Comparison of ENCODE assay signal across 21 cellular contexts in genomic region chr1:5981009-5981380, GRCh38. TPM values are rescaled to one million over a fixed set of nuclear protein-coding genes. Genes with fewer than 3 reads are reported as not detected.
DNase-seq lines count a peak whose midpoint lies in the region; ATAC-seq and TF ChIP-seq lines count a peak whose summit lies in the region.
"Had no signal": no experiment of that assay in that cellular context is flagged by ENCODE, and none has a peak within 500 bp of the region (broad histone marks: within the 10 kb centered on the region; RNA-seq: fewer than 3 reads in every experiment).

No MANE protein-coding gene starts in this region.

- H4K8ac ChIP-seq in mesenchymal stem cell (ENCODE audit: low read length) = peak overlapping the region; percentile 86

- H3K27ac ChIP-seq in A673 (ENCODE audit: low read depth, low read length, poor library complexity, severe bottlenecking) (peak overlapping the region; percentile 70), mesenchymal stem cell (ENCODE audit: low read length, poor library complexity, severe bottlenecking) (no peak overlapping the region)
- H3K27ac ChIP-seq: cardiac muscle cell, psoas muscle, tibial artery had no signal

- H3K4me1 Mint-ChIP-seq in brain = peaks cover 15% of the 10 kb centered on the region
- peaks cover 32% of the 10 kb centered on the region for H3K4me1 Mint-ChIP-seq in T-helper 2 cell treated with Interferon-gamma antibody and Interleukin-4, amounts not matched to agents 5 μg/mL and 100 μg/mL, for 36 hours (ENCODE audit: low read depth)

- H3K4ac ChIP-seq in mesenchymal stem cell (ENCODE audit: low read depth in 1 of 2, low read length in 2 of 2) = no peak overlapping the region

- H3K27ac Mint-ChIP-seq in brain = peak overlapping the region in 3 of 5 experiments; percentile 54 to 81 (median 61)
- H3K27ac Mint-ChIP-seq in T-helper 2 cell treated with Interferon-gamma antibody and Interleukin-4, amounts not matched to agents 5 μg/mL and 100 μg/mL, for 36 hours = no peak overlapping the region
- H3K27ac Mint-ChIP-seq: activated CD4-positive, alpha-beta T cell treated with anti-CD3 and anti-CD28 coated beads, Interleukin-2, amount 10 ng/mL, durations not matched to agents 7 days and 5 days; mesothelial cell of epicardium had no signal

- peak overlapping the region in 1 of 2 experiments; percentile 49 for H2BK12ac ChIP-seq in mesenchymal stem cell (ENCODE audit: low read length in 2 of 2)

- ATAC-seq in HG03565 (IDR thresholded peaks at IDR 0.05; ENCODE audit: unreplicated experiment) = no peak

- no peak overlapping the region for H2BK120ac ChIP-seq in mesenchymal stem cell (ENCODE audit: low read depth, low read length)

- H2AK5ac ChIP-seq in mesenchymal stem cell (ENCODE audit: low read length, severe bottlenecking) = no peak overlapping the region

- POLR2A ChIA-PET in A673 (lab: Charles Lee; ENCODE audit: low non-redundant PET) = interaction anchor here (1.1 kb wide), 1 partner anchor 12 kb away, joined by 3 read pairs; no protein-coding TSS in a partner anchor

- no peak overlapping the region for H3K9ac ChIP-seq in mesenchymal stem cell (ENCODE audit: low read length)

- H3K9me3 ChIP-seq in A673 (ENCODE audit: low read depth, low read length, poor library complexity, severe bottlenecking) (no peaks in the 10 kb centered on the region), mesenchymal stem cell (ENCODE audit: control insufficient read depth, low read length) (no peaks in the 10 kb centered on the region)
- H3K9me3 ChIP-seq: psoas muscle, tibial artery had no signal

- H3K23ac ChIP-seq in mesenchymal stem cell (ENCODE audit: low read length in 2 of 2) = no peak overlapping the region

- no peak overlapping the region for H3K4me2 ChIP-seq in mesenchymal stem cell (ENCODE audit: low read length, poor library complexity, severe bottlenecking)

- H2AFZ ChIP-seq in mesenchymal stem cell (ENCODE audit: low read depth, low read length) = no peak overlapping the region

- peak overlapping the region; percentile 2 to 73 for H3K18ac ChIP-seq in mesenchymal stem cell (ENCODE audit: low read depth in 1 of 2, low read length in 2 of 2)

- peaks cover 7% of the 10 kb centered on the region for H3K36me3 ChIP-seq in A673 (ENCODE audit: insufficient read depth, low read length, poor library complexity, severe bottlenecking)
- no peaks in the 10 kb centered on the region; the same call in 1 of the 2 replicates for H3K36me3 ChIP-seq in H7 (replicated peaks; ENCODE audit: control insufficient read depth, insufficient read depth, low read length)
- peaks cover 20 to 21% of the 10 kb centered on the region in 2 experiments for H3K36me3 ChIP-seq in mesenchymal stem cell (ENCODE audit: control insufficient read depth in 1 of 2, insufficient read depth in 2 of 2, low read depth in 1 of 2, low read length in 2 of 2)
- H3K36me3 ChIP-seq: cardiac muscle cell had no signal

- H3K14ac ChIP-seq in mesenchymal stem cell (ENCODE audit: low read length in 2 of 2) = no peak overlapping the region

- CTCF ChIA-PET in A673 (lab: Charles Lee) = no interaction called here

- WGBS in mesenchymal stem cell = 57% methylated on average over 8 of the region's 8 CpGs

- peaks cover 31% of the 10 kb centered on the region for H3K36me3 Mint-ChIP-seq in brain
- H3K36me3 Mint-ChIP-seq in T-helper 2 cell treated with Interferon-gamma antibody and Interleukin-4, amounts not matched to agents 5 μg/mL and 100 μg/mL, for 36 hours (ENCODE audit: low read depth) = peaks cover 15% of the 10 kb centered on the region

- no peaks in the 10 kb centered on the region for H3K27me3 Mint-ChIP-seq in brain
- H3K27me3 Mint-ChIP-seq in T-helper 2 cell treated with Interferon-gamma antibody and Interleukin-4, amounts not matched to agents 5 μg/mL and 100 μg/mL, for 36 hours (ENCODE audit: low read depth) = no peaks in the 10 kb centered on the region
- H3K27me3 Mint-ChIP-seq: activated CD4-positive, alpha-beta T cell treated with anti-CD3 and anti-CD28 coated beads, Interleukin-2, amount 10 ng/mL, durations not matched to agents 7 days and 5 days; CD4-positive, CD25-positive, alpha-beta regulatory T cell had no signal

- TF ChIP-seq CTCF in A673 (conservative IDR thresholded peaks at IDR 0.05; ENCODE audit: low read depth, low read length) (no peak), brain (conservative IDR thresholded peaks at IDR 0.05) (no peak)

- H3K4me3 ChIP-seq in A673 (ENCODE audit: low read depth, low read length, poor library complexity, severe bottlenecking) = no peak overlapping the region
- peak overlapping the region; percentile 20; the same call in 1 of the 2 replicates for H3K4me3 ChIP-seq in H7 (ENCODE audit: insufficient read depth, low read depth, low read length)
- H3K4me3 ChIP-seq in mesenchymal stem cell (ENCODE audit: insufficient read depth in 1 of 2, low read depth in 1 of 2, low read length in 2 of 2) = no peak overlapping the region
- H3K4me3 ChIP-seq: cardiac muscle cell, psoas muscle, tibial artery had no signal

- no peaks in the 10 kb centered on the region for H3K9me3 Mint-ChIP-seq in brain
- no peaks in the 10 kb centered on the region for H3K9me3 Mint-ChIP-seq in T-helper 2 cell treated with Interferon-gamma antibody and Interleukin-4, amounts not matched to agents 5 μg/mL and 100 μg/mL, for 36 hours
- H3K9me3 Mint-ChIP-seq: activated CD4-positive, alpha-beta T cell treated with anti-CD3 and anti-CD28 coated beads, Interleukin-2, amount 10 ng/mL, durations not matched to agents 7 days and 5 days; CD4-positive, CD25-positive, alpha-beta regulatory T cell; mesothelial cell of epicardium; neural crest cell had no signal

- no peak for DNase-seq in A673 (ENCODE audit: low spot score)
- no peak for DNase-seq in H7
- no peak for DNase-seq in mesenchymal stem cell
- DNase-seq in activated T-cell treated with anti-CD3 and anti-CD28 coated beads for 4 hours = no peak
- DNase-seq in T-helper 2 cell treated with Interferon-gamma antibody and Interleukin-4, amounts not matched to agents 5 μg/mL and 100 μg/mL, for 36 hours (ENCODE audit: low spot score) = no peak
- DNase-seq in anterior cingulate cortex (lab: John Stamatoyannopoulos, UW) = no peak
- DNase-seq: activated CD4-positive, alpha-beta T cell treated with anti-CD3 and anti-CD28 coated beads, Interleukin-2, amount 10 ng/mL, durations not matched to agents 7 days and 5 days; activated gamma-delta T cell; CD4-positive, CD25-positive, alpha-beta regulatory T cell; DMS 273 treated with DMSO at 0.1 percent for 48 hours; foreskin melanocyte; NCI-H1105 treated with DMSO at 0.1 percent for 48 hours; NCI-H2107; stimulated activated naive CD4-positive, alpha-beta T cell treated with Interleukin-2 at 50 U/mL for 16 hours had no signal

- intact Hi-C loops in A673 (cut with micrococcal nuclease; ENCODE audit: unreplicated experiment) = no loop called here

- no TSS peak for BruUV-seq in A673 (replicated peaks; lab: Mats Ljungman, UMichigan)

- H3K27me3 ChIP-seq in A673 (replicated peaks; ENCODE audit: insufficient read depth, low read depth, low read length, poor library complexity) = no peaks in the 10 kb centered on the region
- H3K27me3 ChIP-seq in H7 (ENCODE audit: control insufficient read depth, insufficient read depth, low read length) = no peaks in the 10 kb centered on the region
- no peaks in the 10 kb centered on the region for H3K27me3 ChIP-seq in mesenchymal stem cell (ENCODE audit: control insufficient read depth in 1 of 2, insufficient read depth in 1 of 2, low read length in 2 of 2)
- H3K27me3 ChIP-seq: cardiac muscle cell, tibial artery had no signal

- no peak overlapping the region for H4K91ac ChIP-seq in mesenchymal stem cell (ENCODE audit: low read length)

- no peak overlapping the region for H2BK5ac ChIP-seq in mesenchymal stem cell (ENCODE audit: low read depth, low read length, poor library complexity, severe bottlenecking)

- no peak overlapping the region for H3K4me3 Mint-ChIP-seq in brain
- no peak overlapping the region for H3K4me3 Mint-ChIP-seq in T-helper 2 cell treated with Interferon-gamma antibody and Interleukin-4, amounts not matched to agents 5 μg/mL and 100 μg/mL, for 36 hours
- H3K4me3 Mint-ChIP-seq: activated CD4-positive, alpha-beta T cell treated with anti-CD3 and anti-CD28 coated beads, Interleukin-2, amount 10 ng/mL, durations not matched to agents 7 days and 5 days; CD4-positive, CD25-positive, alpha-beta regulatory T cell; neural crest cell had no signal

- H3K4me1 ChIP-seq in A673 (ENCODE audit: insufficient read depth, low read length, poor library complexity, severe bottlenecking) (peaks cover 17% of the 10 kb centered on the region), mesenchymal stem cell (ENCODE audit: control insufficient read depth, insufficient read depth, low read depth, low read length) (peaks cover 10% of the 10 kb centered on the region)
- H3K4me1 ChIP-seq: psoas muscle, tibial artery had no signal

- peaks cover 2% of the 10 kb centered on the region for H3K79me1 ChIP-seq in mesenchymal stem cell (replicated peaks; ENCODE audit: low read length, poor library complexity, severe bottlenecking)

- no peak overlapping the region for H2BK15ac ChIP-seq in mesenchymal stem cell (ENCODE audit: low read depth, poor library complexity, severe bottlenecking)

RNA-seq across cellular contexts. Expression of gene NPHP4, which starts 11.2 kb away (rescaled TPM):
- total RNA-seq in A673 (2021) = 27.6 and 29.7 TPM in 2 replicates
- 22.1 and 22.2 TPM in 2 replicates for total RNA-seq in H7 (2014; rRNA removed; shearing (Covaris generic))
- polyA plus RNA-seq in brain (ENCODE audit: insufficient read depth, low read depth, low replicate concordance) = 10.4 TPM
- 3.2 TPM for polyA plus RNA-seq in mesenchymal stem cell (2013, experiment 1 of 2)
- 3.2 TPM for polyA plus RNA-seq in mesenchymal stem cell (2013, experiment 2 of 2)
